In genomic region chr1:64745181-64745985, GRCh38 we compare ENCODE assay signal across 8 cellular contexts. TPM values are rescaled to one million over a fixed set of nuclear protein-coding genes. Genes with fewer than 3 reads are reported as not detected.
A peak's percentile ranks its signal among the peaks of the same experiment; 100 is the strongest.
DNase-seq lines count a peak whose midpoint lies in the region; ATAC-seq and TF ChIP-seq lines count a peak whose summit lies in the region.

No MANE protein-coding gene starts in this region.

- no TSS peak for BruUV-seq in Panc1 (replicated peaks; lab: Mats Ljungman, UMichigan)

- no peaks in the 10 kb centered on the region for H3K27me3 ChIP-seq in Panc1 (ENCODE audit: control insufficient read depth, insufficient read depth, low read length)
- H3K27me3 ChIP-seq in ascending aorta = no peaks in the 10 kb centered on the region
- H3K27me3 ChIP-seq in right atrium auricular region = no peaks in the 10 kb centered on the region
- no peaks in the 10 kb centered on the region for H3K27me3 ChIP-seq in psoas muscle (ENCODE audit: insufficient read depth in 3 of 3, low read length in 2 of 3)

- 0 to 2% (median 0%) methylated on average over 48 to 65 of the region's 67 CpGs for WGBS in psoas muscle, 3 donors

- H3K9me3 ChIP-seq in Panc1 (ENCODE audit: control insufficient read depth, insufficient read depth, low read depth, low read length) (no peaks in the 10 kb centered on the region), ascending aorta (no peaks in the 10 kb centered on the region), right atrium auricular region (no peaks in the 10 kb centered on the region), psoas muscle (no peaks in the 10 kb centered on the region)

- TF ChIP-seq CTCF in Panc1 (IDR thresholded peaks at IDR 0.05) (no peak), ascending aorta (IDR thresholded peaks at IDR 0.05) (no peak), right atrium auricular region (IDR thresholded peaks at IDR 0.05) (peak in 1 of 2 donors; percentile 14), psoas muscle (IDR thresholded peaks at IDR 0.05) (no peak)

- DNase-seq in DMS79 treated with DMSO at 0.1 percent for 48 hours (lab: John Stamatoyannopoulos, UW) (peak; percentile 46), DMS79 (lab: John Stamatoyannopoulos, UW) (no peak), Panc1 (ENCODE audit: low read depth, low spot score) (no peak), ascending aorta (ENCODE audit: low spot score in 2 of 2) (peak in 1 of 2 donors; percentile 62), right atrium auricular region (ENCODE audit: low spot score) (no peak), psoas muscle (peak; percentile 14 to 57), DMS153 (lab: John Stamatoyannopoulos, UW) (no peak)

- CTCF ChIA-PET in Panc1 (lab: Charles Lee) = no interaction called here

- H3K36me3 ChIP-seq in Panc1 (ENCODE audit: control insufficient read depth, insufficient read depth, low read length) = no peaks in the 10 kb centered on the region; the same call in 1 of the 2 replicates
- no peaks in the 10 kb centered on the region for H3K36me3 ChIP-seq in ascending aorta
- H3K36me3 ChIP-seq in right atrium auricular region = no peaks in the 10 kb centered on the region
- H3K36me3 ChIP-seq in psoas muscle (ENCODE audit: insufficient read depth in 1 of 2, low read depth in 1 of 2) = no peaks in the 10 kb centered on the region

- in situ Hi-C loops in Panc1 (cut with HindIII; ENCODE audit: low pct_unique_long_range_greater_than_20kb, low sequenced_read_pairs) = no loop called here

- intact Hi-C loops in Panc1 (cut with micrococcal nuclease; ENCODE audit: unreplicated experiment) (loop anchor here (2.0 kb wide), 1 partner anchor 79 kb away; no protein-coding TSS in a partner anchor), ascending aorta (cut with DNase I) (loop anchor here (2.0 to 10.0 kb wide), 3 partner anchors 59 to 319 kb away; no protein-coding TSS in a partner anchor), psoas muscle (cut with DNase I) (loop anchor here (2.0 to 5.0 kb wide), 2 partner anchors 77 to 79 kb away; no protein-coding TSS in a partner anchor)

- H3K4me1 ChIP-seq in Panc1 (ENCODE audit: control insufficient read depth, insufficient read depth, low read length) (peaks cover 23% of the 10 kb centered on the region), ascending aorta (peaks cover 0 to 20% of the 10 kb centered on the region in 2 donors), right atrium auricular region (peaks cover 0 to 16% of the 10 kb centered on the region in 2 donors), psoas muscle (peaks cover 30% of the 10 kb centered on the region)

- ATAC-seq in HG02588 (IDR thresholded peaks at IDR 0.05; ENCODE audit: unreplicated experiment) = peak; percentile 23
- peak; percentile 68 for ATAC-seq in Panc1
- peak; percentile 41 to 62 (median 54) for ATAC-seq in psoas muscle

- H3K27ac ChIP-seq in Panc1 (ENCODE audit: low read length) (peak overlapping the region; percentile 80), ascending aorta (peak overlapping the region; percentile 86 to 90), right atrium auricular region (peak overlapping the region; percentile 80 to 90), psoas muscle (peak overlapping the region; percentile 83)

- POLR2A ChIA-PET in Panc1 (lab: Charles Lee) = interaction anchor here (0.6 kb wide), 1 partner anchor 26 kb away, joined by 3 read pairs; no protein-coding TSS in a partner anchor

- H3K4me3 ChIP-seq in Panc1 (ENCODE audit: low read depth in 2 of 2, low read length in 2 of 2) (peak overlapping the region; percentile 65 to 82), ascending aorta (peak overlapping the region; percentile 84 to 87), right atrium auricular region (peak overlapping the region; percentile 82 to 85), psoas muscle (peak overlapping the region; percentile 94)

RNA-seq across cellular contexts. Expression of gene RAVER2, which starts 0.5 kb away (rescaled TPM):
- total RNA-seq in Panc1 (2021; ENCODE audit: unreplicated experiment) (15.1 TPM), ascending aorta (17.7 TPM), right atrium auricular region (10 to 100 TPM; 11.5 to 23.2 TPM), psoas muscle (10 to 100 TPM in 2 of 4 donors, 1 to 10 TPM in 2; 6.7 to 12.3 (median 10.2) TPM)
- polyA plus RNA-seq in Panc1 (2012; ENCODE audit: insufficient read length) = 5.9 TPM
- polyA plus RNA-seq in psoas muscle = 1 to 10 TPM; 1.5 to 9.0 (median 4.8) TPM

Comparison
In these comparisons a context has a peak if more than half of its experiments do, and no peak if none do; other contexts are left out.
1. DNase-seq: peak in DMS79 treated with DMSO at 0.1 percent for 48 hours (single experiment) and psoas muscle (2 of 2); none in DMS79 (single experiment), Panc1 (single experiment), right atrium auricular region (single experiment) and DMS153 (single experiment).
2. Peak in every context shown above with its lines, with median percentiles within 50 percentile points of each other: ATAC-seq, H3K27ac ChIP-seq and H3K4me3 ChIP-seq.